20 cellular contexts compared by ENCODE assay signal in genomic region chr4:82528868-82529267, GRCh38. TPM values are rescaled to one million over a fixed set of nuclear protein-coding genes. Genes with fewer than 3 reads are reported as not detected.
DNase-seq lines count a peak whose midpoint lies in the region; ATAC-seq, FAIRE-seq and TF ChIP-seq lines count a peak whose summit lies in the region.
"Had no signal": no experiment of that assay in that cellular context is flagged by ENCODE, and none has a peak within 500 bp of the region (broad histone marks: within the 10 kb centered on the region; RNA-seq: fewer than 3 reads in every experiment).

No MANE protein-coding gene starts in this region.

- no peaks in the 10 kb centered on the region for H3K36me3 Mint-ChIP-seq in activated T-cell treated with anti-CD3 and anti-CD28 coated beads, Interleukin-2, amount 50 U/mL, for 24 hours (ENCODE audit: low read depth)

- CTCF ChIA-PET in HCT116 (lab: Charles Lee) = no interaction called here
- CTCF ChIA-PET in H1 (lab: Charles Lee; ENCODE audit: partially characterized antibody) = no interaction called here

- no peak overlapping the region for H2BK120ac ChIP-seq in H1 (replicated peaks; ENCODE audit: low read depth, low read length)

- FAIRE-seq in H1 (lab: Jason Lieb, UNC) = no peak
- FAIRE-seq: D721Med, K562, RCC 7860 had no signal

- no peak overlapping the region for H2AK5ac ChIP-seq in H1 (ENCODE audit: low read depth, low read length)

- no peak overlapping the region for H3K4me3 ChIP-seq in HCT116 (replicated peaks in 1 of 2; ENCODE audit: low read depth in 1 of 2, low read length in 2 of 2)
- H3K4me3 ChIP-seq in H1 (ENCODE audit: extremely low read depth in 1 of 4, insufficient read depth in 2 of 4, low read depth in 3 of 4, low read length in 4 of 4) = no peak overlapping the region
- H3K4me3 ChIP-seq: HAP-1, K562, SK-N-MC had no signal

- no peak overlapping the region for H3K27ac Mint-ChIP-seq in activated T-cell treated with anti-CD3 and anti-CD28 coated beads, Interleukin-2, amount 50 U/mL, for 24 hours

- H4K20me1 ChIP-seq in HCT116 (ENCODE audit: insufficient read depth) (no peaks in the 10 kb centered on the region), H1 (replicated peaks in 1 of 2; ENCODE audit: control insufficient read depth in 1 of 2, insufficient read depth in 2 of 2, low read length in 2 of 2) (no peaks in the 10 kb centered on the region)

- TF ChIP-seq POLR2A in HCT116 (IDR thresholded peaks at IDR 0.05; ENCODE audit: borderline replicate concordance, extremely low read depth, insufficient read depth, insufficient read length) = no peak
- TF ChIP-seq POLR2A in H1 (IDR thresholded peaks at IDR 0.05; ENCODE audit: control extremely low read depth in 1 of 2, low read depth in 2 of 2, low read length in 2 of 2) = no peak

- H3K4ac ChIP-seq in H1 (replicated peaks; ENCODE audit: insufficient read length, low read depth, low read length) = no peak overlapping the region

- no peak overlapping the region for H3K56ac ChIP-seq in H1 (replicated peaks; ENCODE audit: insufficient read length, low read depth, low read length)

- H3K79me2 ChIP-seq in HCT116 (ENCODE audit: insufficient read depth, low read length) = no peaks in the 10 kb centered on the region
- H3K79me2 ChIP-seq in H1 (ENCODE audit: control insufficient read depth in 1 of 2, insufficient read depth in 2 of 2, low read length in 2 of 2) = no peaks in the 10 kb centered on the region

- DNase-seq in Ammon's horn (ENCODE audit: low spot score) (peak; percentile 30), HCT116 (ENCODE audit: low read depth, low spot score) (no peak), H1 (ENCODE audit: low read depth in 1 of 2, low spot score in 2 of 2) (no peak), myocyte (ENCODE audit: low read depth) (peak; percentile 2), GM03348 (ENCODE audit: low spot score) (no peak), CD1c-positive myeloid dendritic cell (ENCODE audit: extremely low spot score) (no peak)
- DNase-seq in activated T-cell treated with anti-CD3 and anti-CD28 coated beads, Interleukin-2, amount 50 U/mL, for 24 hours = no peak
- DNase-seq: C1 segment of cervical spinal cord; NCI-H1092 treated with DMSO at 0.1 percent for 48 hours; NCI-H146; NCI-H2029 treated with DMSO at 0.1 percent for 48 hours; NCI-H2171; NCI-H446; NK-92 treated with Interleukin-12 subunit alpha and Interleukin-12 subunit beta, amount 100 ng/mL, for 24 hours; SHP77 had no signal

- no peak overlapping the region for H3K4me3 Mint-ChIP-seq in activated T-cell treated with anti-CD3 and anti-CD28 coated beads, Interleukin-2, amount 50 U/mL, for 24 hours

- TF ChIP-seq CTCF in HCT116 (IDR thresholded peaks at IDR 0.05 in 2 of 3, conservative IDR thresholded peaks at IDR 0.05 in 1 of 3; ENCODE audit: borderline replicate concordance in 1 of 3, insufficient read depth in 1 of 3, low read depth in 2 of 3, low read length in 2 of 3) = 0 out of 6 replicates have a peak, but pooled peaks of 1 of the 3 experiments have one; percentile 7
- TF ChIP-seq CTCF in H1 (IDR thresholded peaks at IDR 0.05; ENCODE audit: control extremely low read depth in 1 of 3, insufficient read depth in 1 of 3, low read depth in 1 of 3, low read length in 3 of 3) = peak; percentile 10 to 30 (median 17); a peak in 3 of 4 replicates

- H2BK5ac ChIP-seq in H1 (ENCODE audit: low read depth, low read length) = no peak overlapping the region

- no peaks in the 10 kb centered on the region for H3K4me1 Mint-ChIP-seq in activated T-cell treated with anti-CD3 and anti-CD28 coated beads, Interleukin-2, amount 50 U/mL, for 24 hours (ENCODE audit: low read depth)

- RAD21 ChIA-PET in HCT116 (lab: Charles Lee; ENCODE audit: low non-redundant PET in 1 of 2, low total read pairs in 2 of 2, uncharacterized antibody in 2 of 2, unreplicated experiment in 2 of 2) = no interaction called here

- H3K9me2 ChIP-seq in HCT116 (ENCODE audit: insufficient read depth) = no peaks in the 10 kb centered on the region

- TF ChIP-seq RAD21 in HCT116 (IDR thresholded peaks at IDR 0.05; ENCODE audit: low read depth) = peak; percentile 16; the same call in 1 of the 2 replicates
- peak; percentile 58 to 64 for TF ChIP-seq RAD21 in H1 (IDR thresholded peaks at IDR 0.05 in 1 of 2, conservative IDR thresholded peaks at IDR 0.05 in 1 of 2; ENCODE audit: low read depth in 2 of 2, low read length in 2 of 2)

- no peak overlapping the region for H2BK20ac ChIP-seq in H1 (ENCODE audit: low read length)

- no peaks in the 10 kb centered on the region for H3K9me3 Mint-ChIP-seq in activated T-cell treated with anti-CD3 and anti-CD28 coated beads, Interleukin-2, amount 50 U/mL, for 24 hours

- H3K36me3 ChIP-seq in HCT116 (ENCODE audit: control insufficient read depth in 1 of 2, insufficient read depth in 2 of 2, low read length in 2 of 2) (no peaks in the 10 kb centered on the region), H1 (ENCODE audit: control insufficient read depth in 2 of 4, insufficient read depth in 4 of 4, low read length in 3 of 4) (no peaks in the 10 kb centered on the region)
- H3K36me3 ChIP-seq: HAP-1 had no signal

- H3K4me2 ChIP-seq in HCT116 (ENCODE audit: low read length) = no peak overlapping the region
- no peak overlapping the region for H3K4me2 ChIP-seq in H1 (ENCODE audit: insufficient read depth in 1 of 2, low read depth in 2 of 2, low read length in 2 of 2)

- H3K27me3 Mint-ChIP-seq in activated T-cell treated with anti-CD3 and anti-CD28 coated beads, Interleukin-2, amount 50 U/mL, for 24 hours = peaks cover 4% of the 10 kb centered on the region

- H3K23ac ChIP-seq in H1 (ENCODE audit: insufficient read length) = no peak overlapping the region

- H2BK15ac ChIP-seq in H1 (ENCODE audit: low read length) = no peak overlapping the region

- BruUV-seq in HCT116 (replicated peaks; lab: Mats Ljungman, UMichigan) = no TSS peak

- H3K23me2 ChIP-seq in H1 (ENCODE audit: low read depth, low read length) = no peaks in the 10 kb centered on the region

- no peak overlapping the region for H3K14ac ChIP-seq in H1 (ENCODE audit: insufficient read length)

- H2AFZ ChIP-seq in HCT116 (ENCODE audit: low read depth, low read length, poor library complexity, severe bottlenecking) (no peak overlapping the region), H1 (ENCODE audit: low read length) (no peak overlapping the region)

- no peak for TF ChIP-seq EP300 in H1 (IDR thresholded peaks at IDR 0.05; ENCODE audit: borderline replicate concordance in 1 of 2, low read depth in 2 of 2, low read length in 2 of 2)

- no peak overlapping the region for H4K91ac ChIP-seq in H1 (replicated peaks; ENCODE audit: insufficient read length, low read length)

- no peak overlapping the region for H3K9ac ChIP-seq in HCT116 (ENCODE audit: low read length)
- H3K9ac ChIP-seq in H1 (replicated peaks in 1 of 4; ENCODE audit: extremely low read depth in 1 of 4, low read depth in 3 of 4, low read length in 3 of 4) = no peak overlapping the region

- intact Hi-C loops in HCT116 (cut with micrococcal nuclease) = no loop called here

- H3K4me1 ChIP-seq in HCT116 (ENCODE audit: control insufficient read depth in 1 of 2, insufficient read depth in 2 of 2, low read length in 2 of 2) (no peaks in the 10 kb centered on the region), H1 (replicated peaks in 1 of 4; ENCODE audit: control insufficient read depth in 3 of 4, insufficient read depth in 4 of 4, low read length in 3 of 4) (peaks cover 0 to 10% (median 3%) of the 10 kb centered on the region in 4 experiments; a peak in 3 of 7 replicates)

- 83% methylated on average over 4 of the region's 4 CpGs; no CpG with 5 or more reads in 1 of the 2 experiments for WGBS in H1 (ENCODE audit: extremely low coverage in 1 of 2, insufficient coverage in 1 of 2, insufficient read length in 1 of 2, insufficient replicate concordance in 2 of 2, low coverage in 1 of 2, low lambda C conversion rate in 2 of 2, missing lambda C conversion rate in 1 of 2), 2 experiments

- no peak overlapping the region for H4K8ac ChIP-seq in H1 (ENCODE audit: extremely low read depth, insufficient read depth, low read length)

- 0 out of 2 replicates have a peak, but pooled peaks have one; percentile 44 for ATAC-seq in HCT116
- ATAC-seq: K562 had no signal

- no peaks in the 10 kb centered on the region for H3K9me3 ChIP-seq in HCT116 (ENCODE audit: control insufficient read depth in 1 of 2, insufficient read depth in 1 of 2, low read depth in 1 of 2, low read length in 2 of 2)
- H3K9me3 ChIP-seq in H1 (ENCODE audit: insufficient read depth in 2 of 2, low read depth in 1 of 2, low read length in 1 of 2) = no peaks in the 10 kb centered on the region
- H3K9me3 ChIP-seq: HAP-1 had no signal

- H3K27ac ChIP-seq in HCT116 (ENCODE audit: low read depth, low read length) = no peak overlapping the region
- H3K27ac ChIP-seq in H1 (ENCODE audit: low read depth, low read length) = no peak overlapping the region
- H3K27ac ChIP-seq: SK-N-MC had no signal

- H4K5ac ChIP-seq in H1 (ENCODE audit: insufficient read length, low read depth, low read length) = no peak overlapping the region

- H3K79me1 ChIP-seq in H1 (ENCODE audit: low read depth, low read length) = no peaks in the 10 kb centered on the region

- 0 out of 2 replicates have a peak overlapping the region, but pooled peaks have one; percentile 7 for H2BK12ac ChIP-seq in H1 (ENCODE audit: low read depth, low read length)

- POLR2A ChIA-PET in HCT116 (lab: Charles Lee) (no interaction called here), H1 (lab: Charles Lee; ENCODE audit: partially characterized antibody) (no interaction called here)

- no peaks in the 10 kb centered on the region for H3K27me3 ChIP-seq in HCT116 (ENCODE audit: insufficient read depth, low read length)
- H3K27me3 ChIP-seq in H1 (replicated peaks in 1 of 4; ENCODE audit: control insufficient read depth in 3 of 4, extremely low read depth in 1 of 4, insufficient read depth in 3 of 4, low read length in 3 of 4) = no peaks in the 10 kb centered on the region

- no peak overlapping the region for H3K18ac ChIP-seq in H1 (ENCODE audit: extremely low read depth, low read length)

TF ChIP-seq in H1, 55 proteins besides CTCF, POLR2A, EP300 and RAD21 (continues in another document):
- TF ChIP-seq HDAC6 (IDR thresholded peaks at IDR 0.05; ENCODE audit: low read depth, low read length) (no peak), PHF8 (conservative IDR thresholded peaks at IDR 0.05; ENCODE audit: low read depth, low read length) (no peak), GABPA (IDR thresholded peaks at IDR 0.05; ENCODE audit: borderline replicate concordance, insufficient read depth, low read length) (no peak)

RNA-seq across cellular contexts. Expression of gene TMEM150C, which starts 32.9 kb away (rescaled TPM):
- total RNA-seq in HCT116 (2021; ENCODE audit: unreplicated experiment) (1.2 TPM), myocyte (0.05 and 1.5 TPM in 2 replicates)
- 0.65 and 0.82 TPM in 2 replicates for polyA plus RNA-seq in HCT116 (2012)
- total RNA-seq in H1 (2021; fragmentation: NEBNext Ultra II Directional; extraction: Animal tissue kit (Norgen Biotek cat#: 25700)) = 1.7 and 1.9 TPM in 2 replicates
- polyA plus RNA-seq in H1 (2011; rRNA removed) = 1.2 and 1.5 TPM in 2 replicates
- 1.8 TPM for polyA plus RNA-seq in H1 (2011; cell fraction: cytosol; rRNA removed)
- polyA plus RNA-seq in H1 (2011; cell fraction: nucleus; rRNA removed) = 0.64 TPM
- 2.0 to 2.7 TPM (median 2.5 TPM) in 4 replicates for polyA plus RNA-seq in H1 (2012, experiment 1 of 2)
- 0.43 TPM for polyA plus RNA-seq in H1 (2012, experiment 2 of 2)
- 2.6 TPM for polyA plus RNA-seq in H1 (2013, experiment 1 of 2)
- 2.7 TPM for polyA plus RNA-seq in H1 (2013, experiment 2 of 2)
- 1.9 and 3.8 TPM in 2 replicates for polyA minus RNA-seq in H1 (2011; rRNA and poly(A)+ RNA removed)
- 2.2 TPM for polyA minus RNA-seq in H1 (2011; cell fraction: cytosol; rRNA and poly(A)+ RNA removed)
- 0.50 TPM for polyA minus RNA-seq in H1 (2011; cell fraction: nucleus; rRNA and poly(A)+ RNA removed)
- 0.19 TPM for polyA plus RNA-seq in myocyte (2012)
- polyA plus RNA-seq: K562 had no signal

Comparison
In these comparisons a context has a peak if more than half of its experiments do, and no peak if none do; other contexts are left out.
1. DNase-seq: peak in Ammon's horn (single experiment) and myocyte (single experiment); none in HCT116 (single experiment), H1 (0 of 2), GM03348 (single experiment), CD1c-positive myeloid dendritic cell (single experiment) and activated T-cell treated with anti-CD3 and anti-CD28 coated beads, Interleukin-2, amount 50 U/mL, for 24 hours (single experiment).